8 cellular contexts compared by ENCODE assay signal in genomic region chr1:26417111-26417510, GRCh38. TPM values are rescaled to one million over a fixed set of nuclear protein-coding genes. Genes with fewer than 3 reads are reported as not detected.
DNase-seq lines count a peak whose midpoint lies in the region; ATAC-seq and TF ChIP-seq lines count a peak whose summit lies in the region.

No MANE protein-coding gene starts in this region.

- ATAC-seq in left ventricle myocardium superior = peak; percentile 84
- ATAC-seq in HG02870 (IDR thresholded peaks at IDR 0.05; ENCODE audit: unreplicated experiment) = no peak

- no peaks in the 10 kb centered on the region for H3K36me3 ChIP-seq in adrenal gland (replicated peaks in 1 of 2)

- peak; percentile 40 to 78 (median 55) for TF ChIP-seq CTCF in adrenal gland (IDR thresholded peaks at IDR 0.05)

- no peak for TF ChIP-seq POLR2A in adrenal gland (IDR thresholded peaks at IDR 0.05)

- no peak overlapping the region for H3K4me3 ChIP-seq in adrenal gland

- intact Hi-C loops in adrenal gland (cut with DNase I) = no loop called here
- intact Hi-C loops in left ventricle myocardium superior (cut with micrococcal nuclease) = no loop called here

- no peak overlapping the region for H3K27ac ChIP-seq in adrenal gland

- 6 to 11% (median 10%) methylated on average over 3 to 7 of the region's 7 CpGs for WGBS in adrenal gland, 4 donors

- H3K27me3 ChIP-seq in adrenal gland = peaks cover 42% of the 10 kb centered on the region

- H3K9me3 ChIP-seq in adrenal gland (replicated peaks in 1 of 3) = no peaks in the 10 kb centered on the region

- DNase-seq in SIG-M5 treated with dmso at 0.1 percent for 504 hours (lab: John Stamatoyannopoulos, UW; ENCODE audit: unreplicated experiment) = peak; percentile 56
- no peak for DNase-seq in SIG-M5 (lab: John Stamatoyannopoulos, UW)
- DNase-seq in NCI-H146 treated with DMSO at 0.1 percent for 48 hours (lab: John Stamatoyannopoulos, UW; ENCODE audit: unreplicated experiment) = peak; percentile 44
- DNase-seq in T-helper 2 cell = peak; percentile 54 to 79 (median 76)
- DNase-seq in adrenal gland = peak; percentile 69 to 84 (median 73)
- DNase-seq in left ventricle myocardium superior = peak; percentile 77
- DNase-seq in retina = peak; percentile 74

- no peaks in the 10 kb centered on the region for H3K4me1 ChIP-seq in adrenal gland (replicated peaks in 1 of 2)

RNA-seq across cellular contexts. Expression of gene LIN28A, which starts 6.5 kb away (rescaled TPM):
- total RNA-seq in adrenal gland = 1 to 10 TPM in 1 of 8 donors, under 1 TPM in 2, not detected in 5; 0.23 to 1.2 (median 0.72) TPM
- polyA plus RNA-seq in adrenal gland = not detected
- total RNA-seq in left ventricle myocardium superior = not detected

RNA-seq across cellular contexts. Expression of gene DHDDS, which starts 15.0 kb away (rescaled TPM):
- total RNA-seq in adrenal gland = 10 to 100 TPM; 33.2 to 64.9 (median 43.7) TPM
- polyA plus RNA-seq in adrenal gland = 10 to 100 TPM; 24.0 to 77.2 (median 31.5) TPM
- 29.3 TPM for total RNA-seq in left ventricle myocardium superior

RNA-seq across cellular contexts. Expression of gene ZNF683, which starts 44.6 kb away (rescaled TPM):
- total RNA-seq in adrenal gland (under 1 TPM in 1 of 8 donors, not detected in 7; 0.25 TPM), left ventricle myocardium superior (not detected)
- under 1 TPM in 2 of 3 donors, not detected in 1; 0.20 to 0.24 TPM for polyA plus RNA-seq in adrenal gland

RNA-seq across cellular contexts. Expression of gene HMGN2, which starts 55.1 kb away (rescaled TPM):
- 100 to 1,000 TPM; 118 to 390 (median 289) TPM for total RNA-seq in adrenal gland
- 100 to 1,000 TPM; 313 to 415 (median 404) TPM for polyA plus RNA-seq in adrenal gland
- total RNA-seq in left ventricle myocardium superior = 145 TPM
